17 cellular contexts compared by ENCODE assay signal in the genomic region with DNA sequence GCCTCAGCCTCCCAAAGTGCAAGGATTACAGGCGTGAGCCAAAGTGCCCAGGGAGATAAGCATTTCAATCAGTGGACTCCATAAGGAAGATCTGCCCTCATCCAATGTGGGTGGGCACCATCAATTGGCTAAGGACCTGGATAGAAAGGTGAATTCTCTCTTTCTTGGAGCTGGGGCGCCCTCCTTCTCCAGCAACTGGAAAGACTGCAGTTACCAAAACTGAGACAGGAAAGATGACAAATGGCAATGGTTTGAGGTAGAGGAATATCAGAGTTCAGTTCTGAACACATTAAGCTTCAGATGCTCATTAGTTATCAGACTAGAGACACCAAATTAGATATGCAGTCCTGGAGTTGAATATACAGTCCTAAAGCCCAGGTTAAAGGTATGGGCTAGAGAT. TPM values are rescaled to one million over a fixed set of nuclear protein-coding genes. Genes with fewer than 3 reads are reported as not detected.
DNase-seq lines count a peak whose midpoint lies in the region; ATAC-seq and TF ChIP-seq lines count a peak whose summit lies in the region.
"Had no signal": no experiment of that assay in that cellular context is flagged by ENCODE, and none has a peak within 500 bp of the region (broad histone marks: within the 10 kb centered on the region; RNA-seq: fewer than 3 reads in every experiment).

No MANE protein-coding gene starts in this region.

- H3K36me3 ChIP-seq in PC-3 (ENCODE audit: low read depth, low read length): no peaks in the 10 kb centered on the region; the same call in 1 of the 2 replicates
- H3K36me3 ChIP-seq: upper lobe of right lung had no signal

- no peaks in the 10 kb centered on the region for H4K20me1 ChIP-seq in PC-3 (ENCODE audit: low read length)

- H3F3A ChIP-seq in PC-3 (ENCODE audit: low read length, unreplicated experiment): no peaks in the 10 kb centered on the region

- H3K9me3 ChIP-seq in PC-3 (ENCODE audit: low read length): no peaks in the 10 kb centered on the region
- H3K9me3 ChIP-seq: mucosa of descending colon, upper lobe of right lung had no signal

- POLR2A ChIA-PET in PC-3 (lab: Charles Lee; ENCODE audit: unreplicated experiment): no interaction called here

- H3K9me2 ChIP-seq in PC-3 (replicated peaks; ENCODE audit: low read length): no peaks in the 10 kb centered on the region

- H3K27me3 ChIP-seq in PC-3 (ENCODE audit: low read length) (no peaks in the 10 kb centered on the region), foreskin keratinocyte (no peaks in the 10 kb centered on the region)
- H3K27me3 ChIP-seq: upper lobe of right lung had no signal

- H3K4me2 ChIP-seq in PC-3 (ENCODE audit: low read length): no peak overlapping the region

- no peak overlapping the region for H3K9ac ChIP-seq in PC-3 (ENCODE audit: low read length)

- H2AFZ ChIP-seq in PC-3 (ENCODE audit: low read length): no peak overlapping the region

- H3K4me3 Mint-ChIP-seq in activated CD8-positive, alpha-beta memory T cell treated with anti-CD3 and anti-CD28 coated beads, Interleukin-2, amount 10 ng/mL, durations not matched to agents 7 days and 5 days: no peak overlapping the region

- no peak overlapping the region for H3K4me3 ChIP-seq in PC-3 (ENCODE audit: low read length)
- H3K4me3 ChIP-seq: mucosa of descending colon, upper lobe of right lung had no signal

- H3K4me1 ChIP-seq in PC-3 (ENCODE audit: insufficient read depth, low read length) (no peaks in the 10 kb centered on the region), foreskin keratinocyte (no peaks in the 10 kb centered on the region)

- H3K4me1 Mint-ChIP-seq in activated CD8-positive, alpha-beta memory T cell treated with anti-CD3 and anti-CD28 coated beads, Interleukin-2, amount 10 ng/mL, durations not matched to agents 7 days and 5 days: peaks cover 32% of the 10 kb centered on the region

- TF ChIP-seq CTCF in GM12873 (IDR thresholded peaks at IDR 0.05; ENCODE audit: insufficient read depth, low read depth, low read length, missing control alignments): peak; percentile 16
- peak; percentile 42 for TF ChIP-seq CTCF in PC-3 (conservative IDR thresholded peaks at IDR 0.05; ENCODE audit: low read depth, low read length)
- TF ChIP-seq CTCF in foreskin keratinocyte (conservative IDR thresholded peaks at IDR 0.05): peak; percentile 52

- no peak overlapping the region for H3K27ac Mint-ChIP-seq in activated CD8-positive, alpha-beta memory T cell treated with anti-CD3 and anti-CD28 coated beads, Interleukin-2, amount 10 ng/mL, durations not matched to agents 7 days and 5 days

- BruUV-seq in PC-3 (replicated peaks; lab: Mats Ljungman, UMichigan): no TSS peak

- ATAC-seq in activated CD8-positive, alpha-beta memory T cell treated with anti-CD3 and anti-CD28 coated beads, Interleukin-2, amount 10 ng/mL, durations not matched to agents 7 days and 5 days: no peak
- ATAC-seq in PC-3 (no peak), foreskin keratinocyte (no peak)
- ATAC-seq: mucosa of descending colon, upper lobe of right lung had no signal

- DNase-seq in activated CD8-positive, alpha-beta memory T cell treated with anti-CD3 and anti-CD28 coated beads, Interleukin-2, amount 10 ng/mL, durations not matched to agents 7 days and 5 days: peak; percentile 44
- no peak for DNase-seq in activated CD8-positive, alpha-beta memory T cell treated with anti-CD3 and anti-CD28 coated beads for 24 hours
- DNase-seq in PC-3: peak; percentile 10
- DNase-seq in foreskin keratinocyte: no peak
- no peak for DNase-seq in LoVo (ENCODE audit: low spot score)
- no peak for DNase-seq in SIG-M5 (lab: John Stamatoyannopoulos, UW)
- DNase-seq in OCI-M2 (lab: John Stamatoyannopoulos, UW; ENCODE audit: unreplicated experiment): no peak
- DNase-seq: activated T-cell treated with anti-CD3 and anti-CD28 coated beads, Interleukin-2, amount 50 U/mL, for 48 hours; anterior cingulate cortex; head of caudate nucleus; mucosa of descending colon; NCI-H1105 treated with DMSO at 0.1 percent for 48 hours; NCI-H446 treated with DMSO at 0.1 percent for 48 hours; occipital lobe; stimulated activated CD4-positive, alpha-beta T cell treated with anti-CD3 and anti-CD28 coated beads, Interleukin-4, amount 100 ng/mL, for 4 hours; upper lobe of right lung had no signal

- H3K27me3 Mint-ChIP-seq in activated CD8-positive, alpha-beta memory T cell treated with anti-CD3 and anti-CD28 coated beads, Interleukin-2, amount 10 ng/mL, durations not matched to agents 7 days and 5 days: no peaks in the 10 kb centered on the region

- no peak overlapping the region for H3K27ac ChIP-seq in PC-3 (ENCODE audit: low read length)
- H3K27ac ChIP-seq in foreskin keratinocyte: no peak overlapping the region
- H3K27ac ChIP-seq: upper lobe of right lung had no signal

- intact Hi-C loops in PC-3 (cut with micrococcal nuclease): no loop called here

- H3K79me2 ChIP-seq in PC-3 (ENCODE audit: low read length): no peaks in the 10 kb centered on the region

- CTCF ChIA-PET in activated CD8-positive, alpha-beta memory T cell treated with anti-CD3 and anti-CD28 coated beads, Interleukin-2, amount 10 ng/mL, durations not matched to agents 7 days and 5 days (lab: Charles Lee): interaction anchor here (1.0 to 1.4 kb wide), 2 partner anchors 9 to 25 kb away, joined by 5 to 6 read pairs; no protein-coding TSS in a partner anchor
- CTCF ChIA-PET in PC-3 (lab: Charles Lee): interaction anchor here (0.5 kb wide), 1 partner anchor 43 kb away, joined by 11 read pairs; no protein-coding TSS in a partner anchor

- no peaks in the 10 kb centered on the region for H3K9me3 Mint-ChIP-seq in activated CD8-positive, alpha-beta memory T cell treated with anti-CD3 and anti-CD28 coated beads, Interleukin-2, amount 10 ng/mL, durations not matched to agents 7 days and 5 days (ENCODE audit: low read depth)

- H3K36me3 Mint-ChIP-seq in activated CD8-positive, alpha-beta memory T cell treated with anti-CD3 and anti-CD28 coated beads, Interleukin-2, amount 10 ng/mL, durations not matched to agents 7 days and 5 days: peaks cover 9% of the 10 kb centered on the region

RNA-seq across cellular contexts. Expression of a gene that starts 10.5 kb away (rescaled TPM):
- total RNA-seq in activated CD8-positive, alpha-beta memory T cell treated with anti-CD3 and anti-CD28 coated beads, Interleukin-2, amount 10 ng/mL, durations not matched to agents 7 days and 5 days: 100 to 1,000 TPM; 120 to 143 TPM
- 15.3 and 17.7 TPM in 2 replicates for total RNA-seq in PC-3 (2014; rRNA removed)
- 42.0 and 46.9 TPM in 2 replicates for total RNA-seq in foreskin keratinocyte
- polyA plus RNA-seq in foreskin keratinocyte: 10.2 and 10.6 TPM in 2 replicates

RNA-seq across cellular contexts. Expression of a gene that starts 31.7 kb away (rescaled TPM):
- total RNA-seq in activated CD8-positive, alpha-beta memory T cell treated with anti-CD3 and anti-CD28 coated beads, Interleukin-2, amount 10 ng/mL, durations not matched to agents 7 days and 5 days: 10 to 100 TPM in 1 of 2 experiments, 1 to 10 TPM in 1; 8.4 to 13.2 TPM
- 6.4 and 7.3 TPM in 2 replicates for total RNA-seq in PC-3 (2014; rRNA removed)
- total RNA-seq in foreskin keratinocyte: 14.9 and 15.6 TPM in 2 replicates
- 12.6 and 14.8 TPM in 2 replicates for polyA plus RNA-seq in foreskin keratinocyte

Comparison
In these comparisons a context has a peak if more than half of its experiments do, and no peak if none do; other contexts are left out.
1. DNase-seq: peak in activated CD8-positive, alpha-beta memory T cell treated with anti-CD3 and anti-CD28 coated beads, Interleukin-2, amount 10 ng/mL, durations not matched to agents 7 days and 5 days (single experiment) and PC-3 (single experiment); none in activated CD8-positive, alpha-beta memory T cell treated with anti-CD3 and anti-CD28 coated beads for 24 hours (single experiment), foreskin keratinocyte (0 of 2), LoVo (single experiment), SIG-M5 (single experiment) and OCI-M2 (single experiment).
2. Peak in every context shown above with its lines, with median percentiles within 50 percentile points of each other: CTCF ChIP-seq.